ENCODE assay signal across 20 cellular contexts in genomic region chr5:108531367-108532211, GRCh38.
A peak's percentile ranks its signal among the peaks of the same experiment; 100 is the strongest.
DNase-seq lines count a peak whose midpoint lies in the region; TF ChIP-seq lines count a peak whose summit lies in the region.
"Had no signal": no experiment of that assay in that cellular context is flagged by ENCODE, and none has a peak within 500 bp of the region (broad histone marks: within the 10 kb centered on the region; RNA-seq: fewer than 3 reads in every experiment).

No MANE protein-coding gene starts in this region.

- WGBS in mesenchymal stem cell, result 64% methylated on average over 8 of the region's 8 CpGs

- no peak overlapping the region for H3K4me3 ChIP-seq in AG04449 (ENCODE audit: low read depth, low read length)
- no peak overlapping the region for H3K4me3 ChIP-seq in epithelial cell of esophagus (ENCODE audit: low read length)
- no peak overlapping the region for H3K4me3 ChIP-seq in mesenchymal stem cell (ENCODE audit: insufficient read depth in 1 of 2, low read depth in 1 of 2, low read length in 2 of 2)
- H3K4me3 ChIP-seq: A549, adrenal gland, gastroesophageal sphincter, stomach had no signal

- H3K9ac ChIP-seq in mesenchymal stem cell (ENCODE audit: low read length), result no peak overlapping the region

- H2BK15ac ChIP-seq in mesenchymal stem cell (ENCODE audit: low read depth, poor library complexity, severe bottlenecking), result peak overlapping the region; percentile 28

- peak overlapping the region in 1 of 2 experiments; percentile 78 for H2BK12ac ChIP-seq in mesenchymal stem cell (ENCODE audit: low read length in 2 of 2)

- H4K8ac ChIP-seq in mesenchymal stem cell (ENCODE audit: low read length), result peak overlapping the region; percentile 12

- peak overlapping the region; percentile 83 for H2BK120ac ChIP-seq in mesenchymal stem cell (ENCODE audit: low read depth, low read length)

- H4K91ac ChIP-seq in mesenchymal stem cell (ENCODE audit: low read length), result peak overlapping the region; percentile 72

- no peaks in the 10 kb centered on the region for H3K27me3 ChIP-seq in mesenchymal stem cell (ENCODE audit: control insufficient read depth in 1 of 2, insufficient read depth in 1 of 2, low read length in 2 of 2)
- H3K27me3 ChIP-seq: adrenal gland, gastroesophageal sphincter, stomach had no signal

- H3K23ac ChIP-seq in mesenchymal stem cell (ENCODE audit: low read length in 2 of 2), result no peak overlapping the region

- no peaks in the 10 kb centered on the region for H3K36me3 ChIP-seq in mesenchymal stem cell (ENCODE audit: control insufficient read depth in 1 of 2, insufficient read depth in 2 of 2, low read depth in 1 of 2, low read length in 2 of 2)
- H3K36me3 ChIP-seq: adrenal gland, gastroesophageal sphincter, stomach had no signal

- H3K4ac ChIP-seq in mesenchymal stem cell (ENCODE audit: low read depth in 1 of 2, low read length in 2 of 2), result peak overlapping the region in 1 of 2 experiments; percentile 84

- no peak overlapping the region for H3K27ac ChIP-seq in mesenchymal stem cell (ENCODE audit: low read length, poor library complexity, severe bottlenecking)
- H3K27ac ChIP-seq: A549, adrenal gland, gastroesophageal sphincter, stomach had no signal

- DNase-seq in AG04449 (ENCODE audit: low read depth, low spot score), result peak; percentile 24
- peak; percentile 90 for DNase-seq in NCI-H226
- DNase-seq in epithelial cell of esophagus (ENCODE audit: low read depth), result peak; percentile 23
- peak; percentile 49 for DNase-seq in mesenchymal stem cell
- no peak for DNase-seq in NCI-H69 (lab: John Stamatoyannopoulos, UW)
- DNase-seq in GM19240 (ENCODE audit: insufficient read length, low spot score), result no peak
- no peak for DNase-seq in activated gamma-delta T cell treated with Interleukin-2 at 50 U/mL for 16 hours
- no peak for DNase-seq in DMS79 treated with DMSO at 0.1 percent for 48 hours (lab: John Stamatoyannopoulos, UW)
- DNase-seq: activated CD4-positive, alpha-beta T cell treated with anti-CD3 and anti-CD28 coated beads for 1 hour; activated CD8-positive, alpha-beta memory T cell treated with anti-CD3 and anti-CD28 coated beads, Interleukin-2, amount 10 ng/mL, durations not matched to agents 7 days and 5 days; adrenal gland; CD4-positive, alpha-beta memory T cell; EL; mammary epithelial cell; NCI-H1930; NCI-H524; stimulated activated CD4-positive, alpha-beta T cell treated with anti-CD3 and anti-CD28 coated beads, Interleukin-2, amount 100 ng/mL, for 24 hours; stomach had no signal

- no peak overlapping the region for H2AK5ac ChIP-seq in mesenchymal stem cell (ENCODE audit: low read length, severe bottlenecking)

- H3K79me1 ChIP-seq in mesenchymal stem cell (replicated peaks; ENCODE audit: low read length, poor library complexity, severe bottlenecking), result no peaks in the 10 kb centered on the region

- POLR2A ChIA-PET in AG04449 (lab: Yijun Ruan, JAX), result no interaction called here

- H3K14ac ChIP-seq in mesenchymal stem cell (ENCODE audit: low read length in 2 of 2), result peak overlapping the region in 1 of 2 experiments; percentile 48

- CTCF ChIA-PET in AG04449 (lab: Yijun Ruan, JAX), result interaction anchor here (1.1 to 1.6 kb wide), 4 partner anchors 8 to 271 kb away, joined by 3 to 6 read pairs (median 4); no protein-coding TSS in a partner anchor

- peak overlapping the region; percentile 79 to 84 for H3K18ac ChIP-seq in mesenchymal stem cell (ENCODE audit: low read depth in 1 of 2, low read length in 2 of 2)

- no peak overlapping the region for H2BK5ac ChIP-seq in mesenchymal stem cell (ENCODE audit: low read depth, low read length, poor library complexity, severe bottlenecking)

- H3K4me1 ChIP-seq in mesenchymal stem cell (ENCODE audit: control insufficient read depth, insufficient read depth, low read depth, low read length), result no peaks in the 10 kb centered on the region
- H3K4me1 ChIP-seq: A549, adrenal gland, gastroesophageal sphincter had no signal

- H3K4me2 ChIP-seq in mesenchymal stem cell (ENCODE audit: low read length, poor library complexity, severe bottlenecking), result no peak overlapping the region
- H3K4me2 ChIP-seq: A549 had no signal

- no peak for TF ChIP-seq CTCF in AG04449 (IDR thresholded peaks at IDR 0.05; ENCODE audit: insufficient read depth, low read length, missing control alignments)
- TF ChIP-seq CTCF in epithelial cell of esophagus (IDR thresholded peaks at IDR 0.05; ENCODE audit: insufficient read depth, low read depth, low read length, missing control alignments), result no peak

- no peak overlapping the region for H2AFZ ChIP-seq in mesenchymal stem cell (ENCODE audit: low read depth, low read length)

- H3K9me3 ChIP-seq in mesenchymal stem cell (ENCODE audit: control insufficient read depth, low read length), result no peaks in the 10 kb centered on the region
- H3K9me3 ChIP-seq: A549, adrenal gland, gastroesophageal sphincter had no signal

Comparison
In these comparisons a context has a peak if more than half of its experiments do, and no peak if none do; other contexts are left out.
1. DNase-seq: peak in AG04449 (single experiment), NCI-H226 (single experiment), epithelial cell of esophagus (single experiment) and mesenchymal stem cell (single experiment); none in NCI-H69 (single experiment), GM19240 (single experiment), activated gamma-delta T cell treated with Interleukin-2 at 50 U/mL for 16 hours (single experiment) and DMS79 treated with DMSO at 0.1 percent for 48 hours (single experiment).